14 cellular contexts compared by ENCODE assay signal in the genomic region with DNA sequence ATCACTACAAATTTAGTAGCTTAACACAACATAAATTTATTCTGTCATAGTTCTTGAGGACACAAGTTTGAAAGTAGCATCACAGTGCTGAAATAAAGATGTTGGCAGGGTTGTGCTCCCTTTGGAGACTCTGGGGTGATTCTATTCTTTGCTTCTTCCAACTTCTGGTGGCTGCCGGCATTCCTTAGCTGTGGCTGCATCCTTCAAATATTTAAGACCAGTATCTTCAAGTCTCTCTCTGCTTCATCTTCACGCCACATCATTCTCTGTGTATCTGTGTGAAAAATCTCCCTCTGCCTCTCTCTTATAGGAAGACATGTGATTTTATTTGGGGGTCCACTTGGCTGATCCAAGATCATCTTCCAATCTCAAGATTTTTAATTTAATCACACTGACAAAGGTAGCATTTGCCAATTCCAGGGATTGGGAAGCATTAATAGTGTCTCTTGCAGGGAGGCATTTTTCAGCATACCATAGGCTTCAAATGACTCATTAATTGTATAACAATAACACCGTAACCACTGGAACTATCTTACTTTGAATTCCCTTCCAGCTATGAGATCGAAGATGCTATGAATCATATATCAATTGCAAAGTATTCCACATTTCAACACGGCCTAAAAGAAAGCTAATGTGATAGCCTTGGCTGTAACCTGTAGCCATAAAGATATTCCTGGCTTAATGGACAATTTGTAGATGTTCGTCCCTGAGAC.
"Had no signal": no experiment of that assay in that cellular context is flagged by ENCODE, and none has a peak within 500 bp of the region (broad histone marks: within the 10 kb centered on the region; RNA-seq: fewer than 3 reads in every experiment).

No MANE protein-coding gene starts in this region.

- H3K36me3 ChIP-seq: brain microvascular endothelial cell, uterus had no signal

- H3K27ac Mint-ChIP-seq: activated naive CD4-positive, alpha-beta T cell treated with anti-CD3 and anti-CD28 coated beads, Interleukin-2, amount 50 U/mL, for 72 hours; activated T-cell treated with anti-CD3 and anti-CD28 coated beads, Interleukin-2, amount 50 U/mL, for 24 hours; immature natural killer cell; natural killer cell treated with Interleukin-12 subunit alpha and Interleukin-12 subunit beta and Interleukin-15 and Interleukin-18, amount 100 ng/mL, for 72 hours; T-helper 1 cell treated with Interleukin-12 subunit alpha and Interleukin-12 subunit beta and Interleukin-4 antibody, amounts not matched to agents 30 μg/mL and 1 μg/mL, for 36 hours had no signal

- H3K4me3 Mint-ChIP-seq: activated T-cell treated with anti-CD3 and anti-CD28 coated beads, Interleukin-2, amount 50 U/mL, for 24 hours; immature natural killer cell; natural killer cell treated with Interleukin-12 subunit alpha and Interleukin-12 subunit beta and Interleukin-15 and Interleukin-18, amount 100 ng/mL, for 72 hours; T-helper 1 cell treated with Interleukin-12 subunit alpha and Interleukin-12 subunit beta and Interleukin-4 antibody, amounts not matched to agents 30 μg/mL and 1 μg/mL, for 36 hours had no signal

- DNase-seq: activated CD4-positive, alpha-beta T cell treated with anti-CD3 and anti-CD28 coated beads, Interleukin-2, amount 50 U/mL, for 4 hours; activated CD4-positive, CD25-positive, alpha-beta regulatory T cell; activated effector memory CD4-positive, alpha-beta T cell treated with Interleukin-2 at 50 U/mL for 16 hours; activated T-cell treated with anti-CD3 and anti-CD28 coated beads, Interleukin-2, amount 50 U/mL, for 24 hours; amniotic stem cell; brain microvascular endothelial cell; dermis blood vessel endothelial cell; erythroblast; glutamatergic neuron; immature natural killer cell; uterus had no signal

- H3K27ac ChIP-seq: brain microvascular endothelial cell, uterus had no signal

- H3K4me1 Mint-ChIP-seq: immature natural killer cell had no signal

- H3K4me1 ChIP-seq: uterus had no signal

- H3K27me3 Mint-ChIP-seq: activated T-cell treated with anti-CD3 and anti-CD28 coated beads, Interleukin-2, amount 50 U/mL, for 24 hours had no signal

- H3K9me3 ChIP-seq: uterus had no signal

- H3K4me3 ChIP-seq: uterus had no signal

- H3K9me3 Mint-ChIP-seq: activated naive CD4-positive, alpha-beta T cell treated with anti-CD3 and anti-CD28 coated beads, Interleukin-2, amount 50 U/mL, for 72 hours; activated T-cell treated with anti-CD3 and anti-CD28 coated beads, Interleukin-2, amount 50 U/mL, for 24 hours; natural killer cell treated with Interleukin-12 subunit alpha and Interleukin-12 subunit beta and Interleukin-15 and Interleukin-18, amount 100 ng/mL, for 72 hours; T-helper 1 cell treated with Interleukin-12 subunit alpha and Interleukin-12 subunit beta and Interleukin-4 antibody, amounts not matched to agents 30 μg/mL and 1 μg/mL, for 36 hours had no signal

- ATAC-seq: activated naive CD4-positive, alpha-beta T cell treated with anti-CD3 and anti-CD28 coated beads, Interleukin-2, amount 50 U/mL, for 72 hours; natural killer cell treated with Interleukin-12 subunit alpha and Interleukin-12 subunit beta and Interleukin-15 and Interleukin-18, amount 100 ng/mL, for 72 hours had no signal

- H3K36me3 Mint-ChIP-seq: activated naive CD4-positive, alpha-beta T cell treated with anti-CD3 and anti-CD28 coated beads, Interleukin-2, amount 50 U/mL, for 72 hours; immature natural killer cell; natural killer cell treated with Interleukin-12 subunit alpha and Interleukin-12 subunit beta and Interleukin-15 and Interleukin-18, amount 100 ng/mL, for 72 hours had no signal

- H3K27me3 ChIP-seq: brain microvascular endothelial cell, uterus had no signal
